25 cellular contexts compared by ENCODE assay signal in the genomic region with DNA sequence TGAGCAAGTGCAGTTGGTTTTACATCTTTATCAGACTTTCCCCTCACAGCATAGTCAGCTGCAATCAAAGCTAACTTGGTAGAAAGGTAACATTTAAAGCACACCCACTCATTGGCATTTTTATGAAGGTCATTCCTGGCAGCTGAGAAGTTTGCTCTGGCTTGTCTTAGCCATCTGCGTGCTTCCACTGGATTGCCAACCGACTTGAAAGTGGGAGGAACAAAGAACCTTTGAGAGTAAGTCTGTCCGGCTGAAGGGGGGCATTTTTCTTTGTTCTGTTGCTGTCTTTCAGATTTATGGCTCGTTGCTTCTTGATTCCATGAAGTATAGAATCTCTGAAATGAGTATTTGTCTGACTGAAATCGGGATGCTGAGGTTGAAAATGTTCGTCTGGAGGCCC.
"Had no signal": no experiment of that assay in that cellular context is flagged by ENCODE, and none has a peak within 500 bp of the region (broad histone marks: within the 10 kb centered on the region; RNA-seq: fewer than 3 reads in every experiment).

No MANE protein-coding gene starts in this region.

- H3K36me3 ChIP-seq: Peyer's patch had no signal

- H3K4me2 ChIP-seq: KMS-11 had no signal

- FAIRE-seq: TTC549 had no signal

- H3K9ac ChIP-seq: KMS-11 had no signal

- H3K27ac ChIP-seq: ascending aorta, KMS-11, Peyer's patch, SK-N-MC had no signal

- H3K27me3 ChIP-seq: ascending aorta, Peyer's patch had no signal

- H3K4me1 ChIP-seq: ascending aorta, Peyer's patch had no signal

- DNase-seq: activated CD4-positive, alpha-beta T cell treated with anti-CD3 and anti-CD28 coated beads, Interleukin-2, amount 10 ng/mL, durations not matched to agents 24 days and 14 days; activated CD4-positive, alpha-beta T cell treated with anti-CD3 and anti-CD28 coated beads, Interleukin-2, amount 50 U/mL, for 4 hours; activated CD8-positive, alpha-beta T cell treated with anti-CD3 and anti-CD28 coated beads for 36 hours; activated gamma-delta T cell; activated naive CD4-positive, alpha-beta T cell treated with Interleukin-2 at 50 U/mL for 16 hours; activated naive CD8-positive, alpha-beta T cell treated with anti-CD3 and anti-CD28 coated beads, Interleukin-2, amount 10 ng/mL, durations not matched to agents 7 days and 5 days; activated T-cell treated with anti-CD3 and anti-CD28 coated beads, Interleukin-2, amount 50 U/mL, for 1 hour; central memory CD4-positive, alpha-beta T cell; NCI-H1105; NCI-H1417 treated with DMSO at 0.1 percent for 48 hours; NCI-H1694; NCI-H1930; NCI-H2081 treated with DMSO at 0.1 percent for 48 hours; NCI-H345; NCI-H510A; NCI-H526; NCI-H748 treated with DMSO at 0.1 percent for 48 hours; NK-92 treated with Interleukin-12 subunit alpha and Interleukin-12 subunit beta, amount 100 ng/mL, for 24 hours; PC-3; Peyer's patch; Right ventricle myocardium superior had no signal

- H3K4me3 ChIP-seq: ascending aorta, Peyer's patch, SK-N-MC had no signal

- ATAC-seq: activated CD8-positive, alpha-beta T cell treated with anti-CD3 and anti-CD28 coated beads for 36 hours; PC-3 had no signal
